In the genomic region with DNA sequence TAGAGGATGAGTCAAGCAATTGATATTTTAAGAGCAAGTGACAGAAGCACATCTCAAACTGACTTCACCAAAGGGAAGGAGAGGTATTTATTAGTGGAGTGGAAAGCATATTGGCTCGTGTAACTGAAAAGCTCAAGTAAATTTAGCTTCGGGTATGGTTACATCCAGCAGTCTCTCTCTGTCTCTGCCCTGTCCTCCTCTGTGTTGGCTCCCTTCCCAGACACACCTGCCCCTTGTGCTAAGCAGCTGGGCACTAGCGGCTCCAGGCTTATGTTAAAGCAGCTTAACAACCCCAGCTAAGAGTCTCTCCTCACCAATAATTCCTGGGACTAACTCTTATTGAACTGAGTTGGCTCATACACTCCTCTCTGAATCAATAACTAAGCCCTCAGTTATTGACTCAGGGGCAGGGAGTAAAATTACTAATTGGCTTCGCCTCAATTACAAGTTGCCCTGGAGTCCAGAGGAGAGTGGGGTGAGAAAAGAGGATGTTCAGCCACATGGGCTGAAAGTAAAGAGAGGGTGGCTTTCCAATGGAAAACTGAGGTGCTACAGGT, we compare ENCODE assay signal across 11 cellular contexts. TPM values are rescaled to one million over a fixed set of nuclear protein-coding genes. Genes with fewer than 3 reads are reported as not detected.
DNase-seq lines count a peak whose midpoint lies in the region; ATAC-seq and TF ChIP-seq lines count a peak whose summit lies in the region.
"Had no signal": no experiment of that assay in that cellular context is flagged by ENCODE, and none has a peak within 500 bp of the region (broad histone marks: within the 10 kb centered on the region; RNA-seq: fewer than 3 reads in every experiment).

No MANE protein-coding gene starts in this region.

- peaks cover 62% of the 10 kb centered on the region for H3K4me1 ChIP-seq in OCI-LY1 (ENCODE audit: insufficient read depth, low read length, severe bottlenecking)
- no peaks in the 10 kb centered on the region for H3K4me1 ChIP-seq in ascending aorta

- H3K9ac ChIP-seq in OCI-LY1 (ENCODE audit: low read length) = peak overlapping the region; percentile 29

- H3K27ac Mint-ChIP-seq in stimulated activated naive CD8-positive, alpha-beta T cell treated with anti-CD3 and anti-CD28 coated beads, Interleukin-15, Interleukin-2, amounts not matched to agents 100 ng/mL and 50 ng/mL, for 24 hours = peak overlapping the region; percentile 54
- H3K27ac Mint-ChIP-seq in stimulated activated naive CD8-positive, alpha-beta T cell treated with anti-CD3 and anti-CD28 coated beads, Interleukin-15, amount 100 ng/mL, for 72 hours = peak overlapping the region in 1 of 2 donors; percentile 30
- H3K27ac Mint-ChIP-seq in type B pancreatic cell = peak overlapping the region; percentile 52
- H3K27ac Mint-ChIP-seq: activated CD4-positive, alpha-beta memory T cell treated with anti-CD3 and anti-CD28 coated beads for 36 hours had no signal

- H3K27me3 ChIP-seq in OCI-LY1 (ENCODE audit: insufficient read depth, low read length) (no peaks in the 10 kb centered on the region), H7 (ENCODE audit: control insufficient read depth, insufficient read depth, low read length) (no peaks in the 10 kb centered on the region), ascending aorta (no peaks in the 10 kb centered on the region)

- intact Hi-C loops in ascending aorta (cut with DNase I) = no loop called here

- H3K79me2 ChIP-seq in OCI-LY1 (ENCODE audit: insufficient read depth, low read length) = no peaks in the 10 kb centered on the region

- peak overlapping the region; percentile 41; the same call in 1 of the 2 replicates for H3K4me2 ChIP-seq in OCI-LY1 (ENCODE audit: low read length)

- no peaks in the 10 kb centered on the region for H4K20me1 ChIP-seq in OCI-LY1 (ENCODE audit: insufficient read depth, low read length)

- H3K9me3 ChIP-seq in OCI-LY1 (ENCODE audit: low read length) (peaks cover 3% of the 10 kb centered on the region; the same call in 1 of the 2 replicates), ascending aorta (no peaks in the 10 kb centered on the region)

- peaks cover 44% of the 10 kb centered on the region for H3K4me1 Mint-ChIP-seq in stimulated activated naive CD8-positive, alpha-beta T cell treated with anti-CD3 and anti-CD28 coated beads, Interleukin-15, Interleukin-2, amounts not matched to agents 100 ng/mL and 50 ng/mL, for 24 hours (ENCODE audit: low read depth)
- H3K4me1 Mint-ChIP-seq in stimulated activated naive CD8-positive, alpha-beta T cell treated with anti-CD3 and anti-CD28 coated beads, Interleukin-15, amount 100 ng/mL, for 72 hours = peaks cover 34% of the 10 kb centered on the region
- H3K4me1 Mint-ChIP-seq in type B pancreatic cell (ENCODE audit: unreplicated experiment) = no peaks in the 10 kb centered on the region

- peaks cover 3% of the 10 kb centered on the region for H3K27me3 Mint-ChIP-seq in stimulated activated naive CD8-positive, alpha-beta T cell treated with anti-CD3 and anti-CD28 coated beads, Interleukin-15, Interleukin-2, amounts not matched to agents 100 ng/mL and 50 ng/mL, for 24 hours
- H3K27me3 Mint-ChIP-seq in stimulated activated naive CD8-positive, alpha-beta T cell treated with anti-CD3 and anti-CD28 coated beads, Interleukin-15, amount 100 ng/mL, for 72 hours = no peaks in the 10 kb centered on the region
- no peaks in the 10 kb centered on the region for H3K27me3 Mint-ChIP-seq in type B pancreatic cell
- H3K27me3 Mint-ChIP-seq: activated CD4-positive, alpha-beta memory T cell treated with anti-CD3 and anti-CD28 coated beads for 36 hours had no signal

- H3K27ac ChIP-seq in OCI-LY1 (ENCODE audit: low read depth, low read length, poor library complexity, severe bottlenecking) = peak overlapping the region; percentile 91
- no peak overlapping the region for H3K27ac ChIP-seq in ascending aorta

- H2AFZ ChIP-seq in OCI-LY1 (ENCODE audit: low read length) = no peak overlapping the region

- DNase-seq in stimulated activated naive CD8-positive, alpha-beta T cell treated with anti-CD3 and anti-CD28 coated beads, Interleukin-15, amount 100 ng/mL, for 72 hours = no peak
- no peak for DNase-seq in type B pancreatic cell (ENCODE audit: extremely low spot score, unreplicated experiment)
- no peak for DNase-seq in H7
- no peak for DNase-seq in ascending aorta (ENCODE audit: low spot score in 2 of 2)
- DNase-seq in cerebellum (ENCODE audit: low spot score) = no peak
- DNase-seq: ACHN; activated CD4-positive, alpha-beta memory T cell treated with anti-CD3 and anti-CD28 coated beads for 36 hours; NCI-H1436 had no signal

- H3K36me3 ChIP-seq in OCI-LY1 (ENCODE audit: insufficient read depth, low read length) = no peaks in the 10 kb centered on the region
- no peaks in the 10 kb centered on the region for H3K36me3 ChIP-seq in H7 (replicated peaks; ENCODE audit: control insufficient read depth, insufficient read depth, low read length)
- H3K36me3 ChIP-seq in ascending aorta = no peaks in the 10 kb centered on the region

- H3K9me2 ChIP-seq in OCI-LY1 (ENCODE audit: low read depth, low read length) = no peaks in the 10 kb centered on the region

- ATAC-seq in stimulated activated naive CD8-positive, alpha-beta T cell treated with anti-CD3 and anti-CD28 coated beads, Interleukin-15, amount 100 ng/mL, for 72 hours = no peak
- peak; percentile 24 for ATAC-seq in HG03354 (IDR thresholded peaks at IDR 0.05; ENCODE audit: poor library complexity, severe bottlenecking, unreplicated experiment)

- no peaks in the 10 kb centered on the region for H3K36me3 Mint-ChIP-seq in stimulated activated naive CD8-positive, alpha-beta T cell treated with anti-CD3 and anti-CD28 coated beads, Interleukin-15, Interleukin-2, amounts not matched to agents 100 ng/mL and 50 ng/mL, for 24 hours (ENCODE audit: low read depth)
- no peaks in the 10 kb centered on the region for H3K36me3 Mint-ChIP-seq in type B pancreatic cell
- H3K36me3 Mint-ChIP-seq: activated CD4-positive, alpha-beta memory T cell treated with anti-CD3 and anti-CD28 coated beads for 36 hours had no signal

- peaks cover 7% of the 10 kb centered on the region for H3K9me3 Mint-ChIP-seq in stimulated activated naive CD8-positive, alpha-beta T cell treated with anti-CD3 and anti-CD28 coated beads, Interleukin-15, Interleukin-2, amounts not matched to agents 100 ng/mL and 50 ng/mL, for 24 hours
- H3K9me3 Mint-ChIP-seq in stimulated activated naive CD8-positive, alpha-beta T cell treated with anti-CD3 and anti-CD28 coated beads, Interleukin-15, amount 100 ng/mL, for 72 hours = peaks cover 2 to 3% of the 10 kb centered on the region in 2 donors
- peaks cover 8% of the 10 kb centered on the region for H3K9me3 Mint-ChIP-seq in type B pancreatic cell

- H3K4me3 ChIP-seq in OCI-LY1 (ENCODE audit: low read depth, low read length, poor library complexity, severe bottlenecking) = no peak overlapping the region
- H3K4me3 ChIP-seq in H7 (ENCODE audit: insufficient read depth, low read depth, low read length) = no peak overlapping the region
- no peak overlapping the region for H3K4me3 ChIP-seq in ascending aorta

- 0 out of 2 replicates have a peak, but pooled peaks cover 3% of the 10 kb centered on the region for H3F3A ChIP-seq in OCI-LY1 (ENCODE audit: insufficient read depth, low read length)

- H3K4me3 Mint-ChIP-seq in stimulated activated naive CD8-positive, alpha-beta T cell treated with anti-CD3 and anti-CD28 coated beads, Interleukin-15, Interleukin-2, amounts not matched to agents 100 ng/mL and 50 ng/mL, for 24 hours = no peak overlapping the region
- H3K4me3 Mint-ChIP-seq in stimulated activated naive CD8-positive, alpha-beta T cell treated with anti-CD3 and anti-CD28 coated beads, Interleukin-15, amount 100 ng/mL, for 72 hours = no peak overlapping the region
- no peak overlapping the region for H3K4me3 Mint-ChIP-seq in type B pancreatic cell
- H3K4me3 Mint-ChIP-seq: activated CD4-positive, alpha-beta memory T cell treated with anti-CD3 and anti-CD28 coated beads for 36 hours had no signal

- TF ChIP-seq CTCF in OCI-LY1 (IDR thresholded peaks at IDR 0.05; ENCODE audit: low read length) (no peak), type B pancreatic cell (conservative IDR thresholded peaks at IDR 0.05) (no peak), ascending aorta (IDR thresholded peaks at IDR 0.05) (no peak)

RNA-seq across cellular contexts. Expression of gene SH3BP5, which starts 12.7 kb away (rescaled TPM):
- total RNA-seq in type B pancreatic cell (ENCODE audit: low replicate concordance) (31.2 and 33.4 TPM in 2 replicates), ascending aorta (65.9 TPM), cerebellum (58.1 TPM)
- 8.0 and 10.0 TPM in 2 replicates for total RNA-seq in H7 (2014; rRNA removed; shearing (Covaris generic))
